In genomic region chr17:2237521-2237921, GRCh38 we compare ENCODE assay signal across 13 cellular contexts.
DNase-seq lines count a peak whose midpoint lies in the region; ATAC-seq, FAIRE-seq and TF ChIP-seq lines count a peak whose summit lies in the region.
"Had no signal": no experiment of that assay in that cellular context is flagged by ENCODE, and none has a peak within 500 bp of the region (broad histone marks: within the 10 kb centered on the region; RNA-seq: fewer than 3 reads in every experiment).

No MANE protein-coding gene starts in this region.

- H3K9me3 ChIP-seq in OCI-LY1 (ENCODE audit: low read length) = no peaks in the 10 kb centered on the region
- H3K9me3 ChIP-seq in endothelial cell of umbilical vein (replicated peaks; ENCODE audit: control insufficient read depth, insufficient read depth, low read length) = no peaks in the 10 kb centered on the region
- H3K9me3 ChIP-seq in mucosa of rectum (ENCODE audit: control insufficient read depth in 2 of 2, low read length in 2 of 2) = no peaks in the 10 kb centered on the region
- H3K9me3 ChIP-seq in tibial nerve = no peaks in the 10 kb centered on the region

- POLR2A ChIA-PET in endothelial cell of umbilical vein (lab: Charles Lee) = interaction anchor here (0.7 kb wide), 1 partner anchor 58 kb away, joined by 4 read pairs; no protein-coding TSS in a partner anchor

- WGBS in tibial nerve, 2 donors = 20 to 27% methylated on average over 5 of the region's 5 CpGs

- H2AFZ ChIP-seq in OCI-LY1 (ENCODE audit: low read length) = no peak overlapping the region
- peak overlapping the region; percentile 1 for H2AFZ ChIP-seq in endothelial cell of umbilical vein (ENCODE audit: low read depth, low read length)

- H3K4me2 ChIP-seq in OCI-LY1 (ENCODE audit: low read length) (peak overlapping the region; percentile 67; the same call in 1 of the 2 replicates), endothelial cell of umbilical vein (ENCODE audit: insufficient read depth, low read length) (peak overlapping the region; percentile 49)

- peak; percentile 82 for FAIRE-seq in endothelial cell of umbilical vein (lab: Jason Lieb, UNC)

- peaks cover 56% of the 10 kb centered on the region for H3K4me1 ChIP-seq in OCI-LY1 (ENCODE audit: insufficient read depth, low read length, severe bottlenecking)
- peaks cover 30% of the 10 kb centered on the region for H3K4me1 ChIP-seq in endothelial cell of umbilical vein (ENCODE audit: control insufficient read depth, extremely low read depth, insufficient read depth, low read length)
- H3K4me1 ChIP-seq in mucosa of rectum (ENCODE audit: control insufficient read depth in 2 of 2, insufficient read depth in 2 of 2, low read length in 2 of 2) = peaks cover 17 to 24% of the 10 kb centered on the region in 2 donors
- peaks cover 0 to 87% (median 43%) of the 10 kb centered on the region in 4 donors for H3K4me1 ChIP-seq in tibial nerve

- H3F3A ChIP-seq in OCI-LY1 (ENCODE audit: insufficient read depth, low read length) = peaks cover 10% of the 10 kb centered on the region

- TF ChIP-seq POLR2A in endothelial cell of umbilical vein (IDR thresholded peaks at IDR 0.05; ENCODE audit: low read depth, low read length) = no peak
- no peak for TF ChIP-seq POLR2A in tibial nerve (IDR thresholded peaks at IDR 0.05)

- H3K27ac ChIP-seq in OCI-LY1 (ENCODE audit: low read depth, low read length, poor library complexity, severe bottlenecking) (peak overlapping the region; percentile 94), endothelial cell of umbilical vein (ENCODE audit: insufficient read depth, low read depth, low read length) (peak overlapping the region; percentile 53), mucosa of rectum (ENCODE audit: low read depth in 2 of 2, low read length in 2 of 2) (peak overlapping the region; percentile 33 to 58), tibial nerve (peak overlapping the region in 3 of 4 donors; percentile 70 to 84 (median 80))

- H3K4me3 ChIP-seq in OCI-LY1 (ENCODE audit: low read depth, low read length, poor library complexity, severe bottlenecking) (no peak overlapping the region), endothelial cell of umbilical vein (replicated peaks in 1 of 3; ENCODE audit: insufficient read depth in 1 of 3, low read depth in 1 of 3, low read length in 3 of 3) (no peak overlapping the region), mucosa of rectum (ENCODE audit: low read length in 2 of 2) (no peak overlapping the region), tibial nerve (no peak overlapping the region)

- H3K9me2 ChIP-seq in OCI-LY1 (ENCODE audit: low read depth, low read length) = no peaks in the 10 kb centered on the region

- no peaks in the 10 kb centered on the region for H3K9me3 Mint-ChIP-seq in activated T-helper 2 cell treated with anti-CD3 and anti-CD28 coated beads, Interferon-gamma antibody, Interleukin-2, Interleukin-4, amounts not matched to agents 10 μg/mL and 5 μg/mL and 100 μg/mL, durations not matched to agents 14 hours and 24 hours and 36 hours
- H3K9me3 Mint-ChIP-seq: activated naive CD8-positive, alpha-beta T cell treated with anti-CD3 and anti-CD28 coated beads, Interleukin-2, amount 50 U/mL, for 24 hours; neural crest cell had no signal

- peak; percentile 71 for DNase-seq in endothelial cell of umbilical vein (ENCODE audit: low read depth, low spot score)
- no peak for DNase-seq in tibial nerve (ENCODE audit: low spot score in 2 of 2)
- DNase-seq in activated T-helper 2 cell treated with anti-CD3 and anti-CD28 coated beads, Interferon-gamma antibody, Interleukin-2, Interleukin-4, amounts not matched to agents 10 μg/mL and 5 μg/mL and 100 μg/mL, durations not matched to agents 14 hours and 24 hours and 36 hours (ENCODE audit: low spot score) = no peak
- no peak for DNase-seq in SW480 (ENCODE audit: low spot score)
- DNase-seq in pons (ENCODE audit: low spot score) = no peak
- DNase-seq: activated CD4-positive, alpha-beta T cell treated with anti-CD3 and anti-CD28 coated beads for 48 hours; activated naive CD8-positive, alpha-beta T cell treated with anti-CD3 and anti-CD28 coated beads, Interleukin-2, amount 50 U/mL, for 24 hours; DMS 273 treated with DMSO at 0.1 percent for 48 hours; NCI-H2081 had no signal

- H4K20me1 ChIP-seq in OCI-LY1 (ENCODE audit: insufficient read depth, low read length) (no peaks in the 10 kb centered on the region), endothelial cell of umbilical vein (replicated peaks; ENCODE audit: control insufficient read depth, extremely low read depth, insufficient read depth, low read length) (no peaks in the 10 kb centered on the region)

- no peak for ATAC-seq in HG02885 (IDR thresholded peaks at IDR 0.05; ENCODE audit: poor library complexity, unreplicated experiment)
- ATAC-seq: activated naive CD8-positive, alpha-beta T cell treated with anti-CD3 and anti-CD28 coated beads, Interleukin-2, amount 50 U/mL, for 24 hours had no signal

- dilution Hi-C loops in endothelial cell of umbilical vein (cut with MboI; ENCODE audit: extremely low pct_ligation_motif_present, low sequenced_read_pairs) = no loop called here

- H3K36me3 ChIP-seq in OCI-LY1 (ENCODE audit: insufficient read depth, low read length) (peaks cover 9% of the 10 kb centered on the region; the same call in 1 of the 2 replicates), endothelial cell of umbilical vein (ENCODE audit: control insufficient read depth in 2 of 2, extremely low read depth in 1 of 2, insufficient read depth in 2 of 2, low read length in 2 of 2) (no peaks in the 10 kb centered on the region), mucosa of rectum (ENCODE audit: control insufficient read depth in 2 of 2, insufficient read depth in 2 of 2, low read length in 2 of 2) (peaks cover 16 to 20% of the 10 kb centered on the region in 2 donors), tibial nerve (peaks cover 0 to 9% (median 0%) of the 10 kb centered on the region in 3 donors)

- H3K4me1 Mint-ChIP-seq in activated T-helper 2 cell treated with anti-CD3 and anti-CD28 coated beads, Interferon-gamma antibody, Interleukin-2, Interleukin-4, amounts not matched to agents 10 μg/mL and 5 μg/mL and 100 μg/mL, durations not matched to agents 14 hours and 24 hours and 36 hours (ENCODE audit: low read depth) = peaks cover 56% of the 10 kb centered on the region

- no peak overlapping the region for H3K27ac Mint-ChIP-seq in activated T-helper 2 cell treated with anti-CD3 and anti-CD28 coated beads, Interferon-gamma antibody, Interleukin-2, Interleukin-4, amounts not matched to agents 10 μg/mL and 5 μg/mL and 100 μg/mL, durations not matched to agents 14 hours and 24 hours and 36 hours
- H3K27ac Mint-ChIP-seq: activated naive CD8-positive, alpha-beta T cell treated with anti-CD3 and anti-CD28 coated beads, Interleukin-2, amount 50 U/mL, for 24 hours had no signal

- H3K9ac ChIP-seq in OCI-LY1 (ENCODE audit: low read length) (peak overlapping the region; percentile 40; the same call in 1 of the 2 replicates), endothelial cell of umbilical vein (replicated peaks; ENCODE audit: extremely low read depth, insufficient read depth, low read length) (no peak overlapping the region), mucosa of rectum (ENCODE audit: low read depth in 1 of 2, low read length in 2 of 2) (peak overlapping the region in 1 of 2 donors; percentile 2)

- CTCF ChIA-PET in endothelial cell of umbilical vein (lab: Charles Lee) = interaction anchor here (0.7 to 2.8 kb wide), 8 partner anchors 14 to 182 kb away, joined by 3 to 18 read pairs (median 4); partner anchors contain the start of gene HIC1

- H3K79me2 ChIP-seq in OCI-LY1 (ENCODE audit: insufficient read depth, low read length) (no peaks in the 10 kb centered on the region), endothelial cell of umbilical vein (ENCODE audit: control insufficient read depth, insufficient read depth, low read length) (no peaks in the 10 kb centered on the region)

- H3K36me3 Mint-ChIP-seq in activated T-helper 2 cell treated with anti-CD3 and anti-CD28 coated beads, Interferon-gamma antibody, Interleukin-2, Interleukin-4, amounts not matched to agents 10 μg/mL and 5 μg/mL and 100 μg/mL, durations not matched to agents 14 hours and 24 hours and 36 hours (ENCODE audit: low read depth) = peaks cover 62% of the 10 kb centered on the region

- intact Hi-C loops in endothelial cell of umbilical vein (cut with micrococcal nuclease) = no loop called here
- intact Hi-C loops in activated T-helper 2 cell treated with anti-CD3 and anti-CD28 coated beads, Interferon-gamma antibody, Interleukin-2, Interleukin-4, amounts not matched to agents 10 μg/mL and 5 μg/mL and 100 μg/mL, durations not matched to agents 14 hours and 24 hours and 36 hours (cut with micrococcal nuclease) = no loop called here

- no peak for TF ChIP-seq CTCF in OCI-LY1 (IDR thresholded peaks at IDR 0.05; ENCODE audit: low read length)
- TF ChIP-seq CTCF in endothelial cell of umbilical vein (IDR thresholded peaks at IDR 0.05; ENCODE audit: extremely low read depth in 1 of 2, insufficient read depth in 1 of 2, low read depth in 1 of 2, low read length in 2 of 2) = no peak
- no peak for TF ChIP-seq CTCF in tibial nerve (IDR thresholded peaks at IDR 0.05)

- BruUV-seq in endothelial cell of umbilical vein (replicated peaks; lab: Mats Ljungman, UMichigan) = no TSS peak

- H3K27me3 ChIP-seq in OCI-LY1 (ENCODE audit: insufficient read depth, low read length) (no peaks in the 10 kb centered on the region), endothelial cell of umbilical vein (ENCODE audit: control insufficient read depth in 2 of 2, insufficient read depth in 2 of 2, low read length in 2 of 2) (no peaks in the 10 kb centered on the region), mucosa of rectum (ENCODE audit: control insufficient read depth in 2 of 2, insufficient read depth in 2 of 2, low read length in 2 of 2) (no peaks in the 10 kb centered on the region), tibial nerve (no peaks in the 10 kb centered on the region)

- H3K9me1 ChIP-seq in endothelial cell of umbilical vein (replicated peaks; ENCODE audit: control insufficient read depth, extremely low read depth, insufficient read depth, low read length) = no peaks in the 10 kb centered on the region

- no peak overlapping the region for H3K4me3 Mint-ChIP-seq in activated T-helper 2 cell treated with anti-CD3 and anti-CD28 coated beads, Interferon-gamma antibody, Interleukin-2, Interleukin-4, amounts not matched to agents 10 μg/mL and 5 μg/mL and 100 μg/mL, durations not matched to agents 14 hours and 24 hours and 36 hours (ENCODE audit: low read depth)
- H3K4me3 Mint-ChIP-seq: activated naive CD8-positive, alpha-beta T cell treated with anti-CD3 and anti-CD28 coated beads, Interleukin-2, amount 50 U/mL, for 24 hours; neural crest cell had no signal

- peak in 1 of 2 donors; percentile 56 for TF ChIP-seq EP300 in tibial nerve (IDR thresholded peaks at IDR 0.05)

- H3K27me3 Mint-ChIP-seq in activated T-helper 2 cell treated with anti-CD3 and anti-CD28 coated beads, Interferon-gamma antibody, Interleukin-2, Interleukin-4, amounts not matched to agents 10 μg/mL and 5 μg/mL and 100 μg/mL, durations not matched to agents 14 hours and 24 hours and 36 hours (ENCODE audit: low read depth) = no peaks in the 10 kb centered on the region
- H3K27me3 Mint-ChIP-seq: activated naive CD8-positive, alpha-beta T cell treated with anti-CD3 and anti-CD28 coated beads, Interleukin-2, amount 50 U/mL, for 24 hours had no signal

TF ChIP-seq in endothelial cell of umbilical vein, 7 proteins besides CTCF, POLR2A, EP300 and RAD21 (continues in another document):
- no peak for TF ChIP-seq MYC (IDR thresholded peaks at IDR 0.05; ENCODE audit: low read depth, low read length)
